Comparison of ENCODE assay signal across 11 cellular contexts in the genomic region with DNA sequence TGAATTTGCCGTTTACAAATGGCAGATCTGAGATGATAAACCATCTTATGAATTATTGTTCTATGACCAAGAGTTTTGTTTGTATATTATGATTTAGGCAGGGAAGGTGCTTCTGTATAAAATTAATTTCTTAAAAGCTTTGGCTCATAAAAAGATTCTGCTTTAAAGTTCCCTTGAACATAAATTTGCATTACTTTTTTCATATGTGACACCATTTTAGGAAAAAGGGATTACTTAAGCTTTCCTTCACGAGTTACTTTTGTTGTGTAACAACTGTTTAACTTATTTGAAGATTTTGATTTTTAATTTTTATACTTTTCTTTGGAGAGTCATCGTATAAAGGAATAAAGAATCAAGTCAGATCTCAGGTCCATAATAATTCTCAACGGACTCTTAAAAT. TPM values are rescaled to one million over a fixed set of nuclear protein-coding genes. Genes with fewer than 3 reads are reported as not detected.
A peak's percentile ranks its signal among the peaks of the same experiment; 100 is the strongest.
DNase-seq lines count a peak whose midpoint lies in the region; ATAC-seq, FAIRE-seq and TF ChIP-seq lines count a peak whose summit lies in the region.
"Had no signal": no experiment of that assay in that cellular context is flagged by ENCODE, and none has a peak within 500 bp of the region (broad histone marks: within the 10 kb centered on the region; RNA-seq: fewer than 3 reads in every experiment).

No MANE protein-coding gene starts in this region.

- no peak overlapping the region for H2BK5ac ChIP-seq in mesenchymal stem cell (ENCODE audit: low read depth, low read length, poor library complexity, severe bottlenecking)

- peak overlapping the region; percentile 61 for H3K9ac ChIP-seq in GM12878 (ENCODE audit: control insufficient read depth, insufficient read depth, low read length)
- peak overlapping the region; percentile 98 for H3K9ac ChIP-seq in mesenchymal stem cell (ENCODE audit: low read length)

- 49% methylated on average over 4 of the region's 4 CpGs for WGBS in GM12878 (ENCODE audit: insufficient coverage, insufficient replicate concordance, low lambda C conversion rate, missing lambda C conversion rate)
- 93% methylated on average over 2 of the region's 4 CpGs for WGBS in mesenchymal stem cell

- intact Hi-C loops in left ventricle myocardium inferior (cut with micrococcal nuclease) (loop anchor here (5.0 kb wide), 1 partner anchor 86 kb away; a partner anchor contains a TSS), cardiac septum (cut with DNase I) (no loop called here), GM12878 (cut with micrococcal nuclease; ENCODE audit: unreplicated experiment) (no loop called here)

- no peak overlapping the region for H3K27ac ChIP-seq in left ventricle myocardium inferior (replicated peaks)
- no peak overlapping the region; the same call in 1 of the 2 replicates for H3K27ac ChIP-seq in GM12878 (ENCODE audit: control insufficient read depth, insufficient read depth)
- H3K27ac ChIP-seq in mesenchymal stem cell (ENCODE audit: low read length, poor library complexity, severe bottlenecking) = no peak overlapping the region
- no peak overlapping the region for H3K27ac ChIP-seq in caudate nucleus (ENCODE audit: low read depth, low read length)

- in situ Hi-C loops in GM12878 (cut with MboI) = loop anchor here (5.0 kb wide), 1 partner anchor 86 kb away; a partner anchor contains a TSS

- H4K8ac ChIP-seq in mesenchymal stem cell (ENCODE audit: low read length) = no peak overlapping the region

- no peak overlapping the region for H2BK15ac ChIP-seq in mesenchymal stem cell (ENCODE audit: low read depth, poor library complexity, severe bottlenecking)

- H2AFZ ChIP-seq in GM12878 (ENCODE audit: control insufficient read depth, low read depth, low read length) = no peak overlapping the region
- H2AFZ ChIP-seq in mesenchymal stem cell (ENCODE audit: low read depth, low read length) = no peak overlapping the region

- no peak overlapping the region for H2BK12ac ChIP-seq in mesenchymal stem cell (ENCODE audit: low read length in 2 of 2)

- H3K4me1 ChIP-seq in left ventricle myocardium inferior (peaks cover 75% of the 10 kb centered on the region), GM12878 (ENCODE audit: control insufficient read depth, insufficient read depth, low read length) (no peaks in the 10 kb centered on the region), mesenchymal stem cell (ENCODE audit: control insufficient read depth, insufficient read depth, low read depth, low read length) (no peaks in the 10 kb centered on the region)

- no peaks in the 10 kb centered on the region for H3K9me3 ChIP-seq in left ventricle myocardium inferior (replicated peaks)
- H3K9me3 ChIP-seq in GM12878 (replicated peaks; ENCODE audit: control insufficient read depth, insufficient read depth, low read length) = no peaks in the 10 kb centered on the region
- H3K9me3 ChIP-seq in mesenchymal stem cell (ENCODE audit: control insufficient read depth, low read length) = no peaks in the 10 kb centered on the region
- H3K9me3 ChIP-seq: heart left ventricle had no signal

- H3K4me2 ChIP-seq in GM12878 (ENCODE audit: control insufficient read depth, insufficient read depth) (peak overlapping the region; percentile 77), mesenchymal stem cell (ENCODE audit: low read length, poor library complexity, severe bottlenecking) (no peak overlapping the region)

- TF ChIP-seq CTCF in left ventricle myocardium inferior (IDR thresholded peaks at IDR 0.05; ENCODE audit: borderline replicate concordance) (no peak), GM12878 (IDR thresholded peaks at IDR 0.05 in 2 of 3, conservative IDR thresholded peaks at IDR 0.05 in 1 of 3; ENCODE audit: control insufficient read depth in 2 of 3, extremely low read depth in 1 of 3, insufficient read depth in 1 of 3, low read depth in 3 of 3, low read length in 3 of 3) (no peak)

- H3K4ac ChIP-seq in mesenchymal stem cell (ENCODE audit: low read depth in 1 of 2, low read length in 2 of 2) = no peak overlapping the region

- no peak overlapping the region for H2BK120ac ChIP-seq in mesenchymal stem cell (ENCODE audit: low read depth, low read length)

- no peak for ATAC-seq in GM12878
- ATAC-seq in HG03196 (IDR thresholded peaks at IDR 0.05; ENCODE audit: unreplicated experiment) = no peak
- ATAC-seq: heart left ventricle, sciatic nerve had no signal

- H3K23ac ChIP-seq in mesenchymal stem cell (ENCODE audit: low read length in 2 of 2) = no peak overlapping the region

- SMC1A ChIA-PET in GM12878 (lab: Charles Lee; ENCODE audit: uncharacterized antibody, unreplicated experiment) = interaction anchor here (0.9 to 4.4 kb wide), 11 partner anchors 14 to 166 kb away, joined by 3 to 33 read pairs (median 4); a partner anchor contains a TSS

- RAD21 ChIA-PET in GM12878 (lab: Charles Lee; ENCODE audit: unreplicated experiment) = interaction anchor here (0.6 to 1.4 kb wide), 5 partner anchors 12 to 171 kb away, joined by 3 to 6 read pairs (median 3); no protein-coding TSS in a partner anchor

- DNase-seq in left ventricle myocardium inferior (no peak), cardiac septum (ENCODE audit: low spot score) (no peak), GM12878 (ENCODE audit: low read depth, low spot score) (no peak), mesenchymal stem cell (no peak), activated gamma-delta T cell (lab: John Stamatoyannopoulos, UW) (no peak), HCEC 1CT (no peak), caudate nucleus (lab: John Stamatoyannopoulos, UW) (no peak)
- DNase-seq: heart left ventricle, SHP77 treated with DMSO at 0.1 percent for 48 hours had no signal

- peak overlapping the region; percentile 94 for H3K4me3 ChIP-seq in left ventricle myocardium inferior
- H3K4me3 ChIP-seq in GM12878 = peak overlapping the region; percentile 64
- H3K4me3 ChIP-seq in mesenchymal stem cell (ENCODE audit: insufficient read depth in 1 of 2, low read depth in 1 of 2, low read length in 2 of 2) = peak overlapping the region in 1 of 2 experiments; percentile 97

- no peak for TF ChIP-seq POLR2A in GM12878 (IDR thresholded peaks at IDR 0.05; ENCODE audit: low read depth, low read length)

- peaks cover 5% of the 10 kb centered on the region for H3K79me1 ChIP-seq in mesenchymal stem cell (replicated peaks; ENCODE audit: low read length, poor library complexity, severe bottlenecking)

- no peak overlapping the region for H3K18ac ChIP-seq in mesenchymal stem cell (ENCODE audit: low read depth in 1 of 2, low read length in 2 of 2)

- H3K14ac ChIP-seq in mesenchymal stem cell (ENCODE audit: low read length in 2 of 2) = no peak overlapping the region

- H2AK5ac ChIP-seq in mesenchymal stem cell (ENCODE audit: low read length, severe bottlenecking) = no peak overlapping the region

- H3K27me3 ChIP-seq in left ventricle myocardium inferior (ENCODE audit: low read depth) = no peaks in the 10 kb centered on the region
- no peaks in the 10 kb centered on the region for H3K27me3 ChIP-seq in GM12878 (replicated peaks in 1 of 2; ENCODE audit: control insufficient read depth in 2 of 2, insufficient read depth in 2 of 2, low read length in 1 of 2)
- no peaks in the 10 kb centered on the region for H3K27me3 ChIP-seq in mesenchymal stem cell (ENCODE audit: control insufficient read depth in 1 of 2, insufficient read depth in 1 of 2, low read length in 2 of 2)
- H3K27me3 ChIP-seq: heart left ventricle had no signal

- H3K79me2 ChIP-seq in GM12878 (ENCODE audit: control insufficient read depth, insufficient read depth, low read length) = peaks cover 80% of the 10 kb centered on the region

- no peak for FAIRE-seq in GM12878 (lab: Jason Lieb, UNC)

- CTCF ChIA-PET in GM12878 (lab: Yijun Ruan, JAX) = interaction anchor here (0.7 to 4.6 kb wide), 13 partner anchors 9 to 185 kb away, joined by 3 to 41 read pairs (median 3); no protein-coding TSS in a partner anchor

- TF ChIP-seq EP300 in GM12878 (IDR thresholded peaks at IDR 0.05; ENCODE audit: borderline replicate concordance in 1 of 2, control insufficient read depth in 1 of 2, low read depth in 2 of 2, low read length in 2 of 2) = no peak

- POLR2A ChIA-PET in GM12878 (lab: Charles Lee) = interaction anchor here (1.0 to 1.3 kb wide), 2 partner anchors 12 to 85 kb away, joined by 4 to 5 read pairs; no protein-coding TSS in a partner anchor

- 0 out of 2 replicates have a peak, but pooled peaks cover 2% of the 10 kb centered on the region for H4K20me1 ChIP-seq in GM12878 (ENCODE audit: control insufficient read depth, insufficient read depth)

- H3K36me3 ChIP-seq in left ventricle myocardium inferior (no peaks in the 10 kb centered on the region), GM12878 (ENCODE audit: control insufficient read depth in 2 of 2, insufficient read depth in 2 of 2, low read length in 1 of 2) (no peaks in the 10 kb centered on the region), mesenchymal stem cell (ENCODE audit: control insufficient read depth in 1 of 2, insufficient read depth in 2 of 2, low read depth in 1 of 2, low read length in 2 of 2) (peaks cover 0 to 5% of the 10 kb centered on the region in 2 experiments)

- TF ChIP-seq RAD21 in GM12878 (IDR thresholded peaks at IDR 0.05; ENCODE audit: insufficient read depth, low read depth, low read length) = no peak

- no peak overlapping the region for H4K91ac ChIP-seq in mesenchymal stem cell (ENCODE audit: low read length)

- no TSS peak for BruUV-seq in GM12878 (replicated peaks; lab: Mats Ljungman, UMichigan)

TF ChIP-seq in GM12878, 131 proteins besides CTCF, POLR2A, EP300 and RAD21 (continues in another document):
- no peak for TF ChIP-seq CREM (IDR thresholded peaks at IDR 0.05; ENCODE audit: low read depth)

RNA-seq across cellular contexts. Expression of a gene that starts 3.3 kb away (rescaled TPM):
- total RNA-seq in left ventricle myocardium inferior (13.9 TPM), cardiac septum (20.6 TPM), GM12878 (2014; rRNA removed) (32.9 and 35.7 TPM in 2 replicates), GM12878 (2014; rRNA removed; fragmentation: Illumina TruSeq; extraction: Trizol) (35.6 and 41.4 TPM in 2 replicates), GM12878 (2021) (55.6 and 69.4 TPM in 2 replicates)
- total RNA-seq in GM12878 (2013; cell fraction: nucleolus; rRNA removed) = 273 TPM in 2 replicates
- 9.5 TPM for polyA plus RNA-seq in GM12878 (2011; ENCODE audit: low read depth)
- polyA plus RNA-seq in GM12878 (2011; rRNA removed) (38.9 and 69.8 TPM in 2 replicates), GM12878 (2014; fragmentation: Illumina TruSeq; extraction: Trizol) (22.3 and 26.9 TPM in 2 replicates), GM12878 (2014; fragmentation: Nextera tagmentation; extraction: Ambion mirVana) (10 to 100 TPM; 12.3 to 16.3 TPM), GM12878 (2014; rRNA removed) (12.3 and 15.2 TPM in 2 replicates), GM12878 (2016; fragmentation: Nextera tagmentation; extraction: Ambion mirVana) (10 to 100 TPM; 44.8 to 47.5 TPM)
- 19.7 and 20.9 TPM in 2 replicates for polyA plus RNA-seq in GM12878 (2011; cell fraction: cytosol; rRNA removed)
- polyA plus RNA-seq in GM12878 (2011; cell fraction: nucleus; rRNA removed) = 69.7 and 82.9 TPM in 2 replicates
- polyA plus RNA-seq in GM12878 (2012) = 20.0 and 23.5 TPM in 2 replicates
- 170 and 178 TPM in 2 replicates for polyA minus RNA-seq in GM12878 (2011; rRNA and poly(A)+ RNA removed)
- polyA minus RNA-seq in GM12878 (2011; cell fraction: cytosol; rRNA and poly(A)+ RNA removed) = 83.8 and 99.2 TPM in 2 replicates
- polyA minus RNA-seq in GM12878 (2011; cell fraction: nucleus; rRNA and poly(A)+ RNA removed) = 225 and 375 TPM in 2 replicates
- 15.8 TPM for polyA plus RNA-seq in mesenchymal stem cell (2013, experiment 1 of 2)
- polyA plus RNA-seq in mesenchymal stem cell (2013, experiment 2 of 2) = 18.1 TPM
